ENCODE assay signal across 3 cellular contexts in genomic region chr9:3282365-3282764, GRCh38.
TF ChIP-seq lines count a peak whose summit lies in the region.

No MANE protein-coding gene starts in this region.

TF ChIP-seq in SK-N-SH, 30 proteins besides CTCF, POLR2A, EP300 and RAD21 (continued from another document):
- TF ChIP-seq REST (IDR thresholded peaks at IDR 0.05; ENCODE audit: low read depth, low read length) (peak; percentile 78; the same call in 1 of the 2 replicates), TCF12 (IDR thresholded peaks at IDR 0.05) (no peak)

TF ChIP-seq in GM23338, 12 proteins besides CTCF, POLR2A, EP300 and RAD21:
- TF ChIP-seq REST (IDR thresholded peaks at IDR 0.05; ENCODE audit: unreplicated experiment) = peak; percentile 49
- no peak for TF ChIP-seq ETS1 (IDR thresholded peaks at IDR 0.05)

TF ChIP-seq in Ishikawa, 13 proteins besides CTCF, POLR2A, EP300 and RAD21 (continued from another document):
- TF ChIP-seq REST (IDR thresholded peaks at IDR 0.05; ENCODE audit: low read depth) = peak; percentile 68
- TF ChIP-seq ZBTB7A (IDR thresholded peaks at IDR 0.05; ENCODE audit: low read depth) = no peak
- no peak for TF ChIP-seq NFIC (IDR thresholded peaks at IDR 0.05)
